ENCODE assay signal across 12 cellular contexts in genomic region chr7:23234569-23235296, GRCh38. TPM values are rescaled to one million over a fixed set of nuclear protein-coding genes. Genes with fewer than 3 reads are reported as not detected.
DNase-seq lines count a peak whose midpoint lies in the region; ATAC-seq and TF ChIP-seq lines count a peak whose summit lies in the region.
"Had no signal": no experiment of that assay in that cellular context is flagged by ENCODE, and none has a peak within 500 bp of the region (broad histone marks: within the 10 kb centered on the region; RNA-seq: fewer than 3 reads in every experiment).

No MANE protein-coding gene starts in this region.

- H3K4me3 ChIP-seq in suprapubic skin, result peak overlapping the region; percentile 10
- H3K4me3 ChIP-seq: A549 had no signal

- no peaks in the 10 kb centered on the region for H3K9me3 Mint-ChIP-seq in type B pancreatic cell
- H3K9me3 Mint-ChIP-seq: stimulated activated naive CD8-positive, alpha-beta T cell treated with anti-CD3 and anti-CD28 coated beads, Interleukin-15, Interleukin-2, amounts not matched to agents 100 ng/mL and 50 ng/mL, for 24 hours had no signal

- no peak for TF ChIP-seq EP300 in suprapubic skin (IDR thresholded peaks at IDR 0.05)

- WGBS in suprapubic skin, result 46% methylated on average over 9 of the region's 9 CpGs

- peak; percentile 43 for DNase-seq in NCI-H2107 treated with DMSO at 0.1 percent for 48 hours (lab: John Stamatoyannopoulos, UW; ENCODE audit: unreplicated experiment)
- DNase-seq in NCI-H2107 (lab: John Stamatoyannopoulos, UW), result no peak
- DNase-seq in suprapubic skin (ENCODE audit: low spot score in 2 of 2), result no peak
- DNase-seq in H4 (ENCODE audit: low spot score), result no peak
- DNase-seq in type B pancreatic cell (ENCODE audit: extremely low spot score, unreplicated experiment), result no peak
- no peak for DNase-seq in NCI-H187 (lab: John Stamatoyannopoulos, UW)
- DNase-seq: PC-3 had no signal

- H3K9me3 ChIP-seq in suprapubic skin, result no peaks in the 10 kb centered on the region
- H3K9me3 ChIP-seq: A549 had no signal

- H3K27ac ChIP-seq in suprapubic skin, result peak overlapping the region; percentile 53
- H3K27ac ChIP-seq: A549 had no signal

- H3K36me3 Mint-ChIP-seq in type B pancreatic cell, result no peaks in the 10 kb centered on the region

- H3K4me1 ChIP-seq in suprapubic skin, result peaks cover 30% of the 10 kb centered on the region
- H3K4me1 ChIP-seq: A549 had no signal

- no peak for TF ChIP-seq POLR2A in suprapubic skin (IDR thresholded peaks at IDR 0.05)

- no peak overlapping the region for H3K4me3 Mint-ChIP-seq in type B pancreatic cell
- H3K4me3 Mint-ChIP-seq: stimulated activated naive CD8-positive, alpha-beta T cell treated with anti-CD3 and anti-CD28 coated beads, Interleukin-15, Interleukin-2, amounts not matched to agents 100 ng/mL and 50 ng/mL, for 24 hours had no signal

- no peak for TF ChIP-seq CTCF in suprapubic skin (IDR thresholded peaks at IDR 0.05)
- TF ChIP-seq CTCF in type B pancreatic cell (conservative IDR thresholded peaks at IDR 0.05), result no peak

- peaks cover 8% of the 10 kb centered on the region for H3K4me1 Mint-ChIP-seq in type B pancreatic cell (ENCODE audit: unreplicated experiment)

- H3K36me3 ChIP-seq in suprapubic skin, result no peaks in the 10 kb centered on the region

- no peaks in the 10 kb centered on the region for H3K27me3 Mint-ChIP-seq in type B pancreatic cell
- H3K27me3 Mint-ChIP-seq: stimulated activated naive CD8-positive, alpha-beta T cell treated with anti-CD3 and anti-CD28 coated beads, Interleukin-15, Interleukin-2, amounts not matched to agents 100 ng/mL and 50 ng/mL, for 24 hours had no signal

- ATAC-seq in HG02938 (IDR thresholded peaks at IDR 0.05; ENCODE audit: unreplicated experiment) (peak; percentile 78), SK-N-SH treated with all-trans-retinoic acid at 6 μM for 48 hours (peak; percentile 79)
- ATAC-seq: HCT116, PC-3 had no signal

- H3K27ac Mint-ChIP-seq in type B pancreatic cell, result no peak overlapping the region
- H3K27ac Mint-ChIP-seq: stimulated activated naive CD8-positive, alpha-beta T cell treated with anti-CD3 and anti-CD28 coated beads, Interleukin-15, Interleukin-2, amounts not matched to agents 100 ng/mL and 50 ng/mL, for 24 hours had no signal

- no peaks in the 10 kb centered on the region for H3K27me3 ChIP-seq in suprapubic skin

TF ChIP-seq in SK-N-SH treated with all-trans-retinoic acid at 6 μM for 48 hours, 23 proteins besides CTCF, POLR2A, EP300 and RAD21:
- TF ChIP-seq PPARA (CRISPR knock-in tag; IDR thresholded peaks at IDR 0.05; ENCODE audit: borderline replicate concordance), result no peak
- no peak for TF ChIP-seq TOX (CRISPR knock-in tag; IDR thresholded peaks at IDR 0.05; ENCODE audit: borderline replicate concordance)
- no peak for TF ChIP-seq PATZ1 (CRISPR knock-in tag; IDR thresholded peaks at IDR 0.05; ENCODE audit: borderline replicate concordance)
- no peak for TF ChIP-seq ESRRG (CRISPR knock-in tag; IDR thresholded peaks at IDR 0.05)
- no peak for TF ChIP-seq ZC3H10 (CRISPR knock-in tag; IDR thresholded peaks at IDR 0.05)
- TF ChIP-seq GLIS3 (CRISPR knock-in tag; IDR thresholded peaks at IDR 0.05), result no peak
- TF ChIP-seq ZFP30 (CRISPR knock-in tag; IDR thresholded peaks at IDR 0.05), result no peak
- TF ChIP-seq CSDC2 (CRISPR knock-in tag; IDR thresholded peaks at IDR 0.05), result no peak

RNA-seq across cellular contexts. Expression of gene GPNMB, which starts 11.8 kb away (rescaled TPM):
- total RNA-seq in suprapubic skin, result 100 to 1,000 TPM; 276 to 553 (median 491) TPM
- total RNA-seq in H4 (2014; rRNA removed; shearing (Covaris generic)), result 81.4 and 112 TPM in 2 replicates
- total RNA-seq in type B pancreatic cell (ENCODE audit: low replicate concordance), result 7.0 and 13.3 TPM in 2 replicates

RNA-seq across cellular contexts. Expression of gene NUP42, which starts 52.9 kb away (rescaled TPM):
- total RNA-seq in suprapubic skin (10 to 100 TPM; 34.4 to 46.6 (median 38.0) TPM), type B pancreatic cell (ENCODE audit: low replicate concordance) (22.3 and 38.4 TPM in 2 replicates)
- total RNA-seq in H4 (2014; rRNA removed; shearing (Covaris generic)), result 75.4 and 90.5 TPM in 2 replicates
